ENCODE assay signal across 2 cellular contexts in genomic region chr14:68466491-68466977, GRCh38.
TF ChIP-seq lines count a peak whose summit lies in the region.

No MANE protein-coding gene starts in this region.

TF ChIP-seq in Ishikawa, 13 proteins besides CTCF, POLR2A, EP300 and RAD21 (continued from another document):
- TF ChIP-seq REST (IDR thresholded peaks at IDR 0.05; ENCODE audit: low read depth) (no peak), EGR1 (IDR thresholded peaks at IDR 0.05) (no peak), USF1 (IDR thresholded peaks at IDR 0.05) (no peak), MAX (IDR thresholded peaks at IDR 0.05) (peak; percentile 15; the same call in 1 of the 2 replicates), YY1 (IDR thresholded peaks at IDR 0.05; ENCODE audit: low read depth) (no peak), TAF1 (IDR thresholded peaks at IDR 0.05; ENCODE audit: low read depth) (no peak), CREB1 (IDR thresholded peaks at IDR 0.05; ENCODE audit: low read depth) (no peak), TEAD4 (IDR thresholded peaks at IDR 0.05) (peak; percentile 86), NFIC (IDR thresholded peaks at IDR 0.05) (peak; percentile 70)

TF ChIP-seq in H1, 55 proteins besides CTCF, POLR2A, EP300 and RAD21 (continued from another document):
- TF ChIP-seq, protein P1, sequence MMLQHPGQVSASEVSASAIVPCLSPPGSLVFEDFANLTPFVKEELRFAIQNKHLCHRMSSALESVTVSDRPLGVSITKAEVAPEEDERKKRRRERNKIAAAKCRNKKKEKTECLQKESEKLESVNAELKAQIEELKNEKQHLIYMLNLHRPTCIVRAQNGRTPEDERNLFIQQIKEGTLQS (IDR thresholded peaks at IDR 0.05; ENCODE audit: insufficient read depth, low read depth, low read length) = no peak
- no peak for TF ChIP-seq E2F6 (IDR thresholded peaks at IDR 0.05)
